In the genomic region with DNA sequence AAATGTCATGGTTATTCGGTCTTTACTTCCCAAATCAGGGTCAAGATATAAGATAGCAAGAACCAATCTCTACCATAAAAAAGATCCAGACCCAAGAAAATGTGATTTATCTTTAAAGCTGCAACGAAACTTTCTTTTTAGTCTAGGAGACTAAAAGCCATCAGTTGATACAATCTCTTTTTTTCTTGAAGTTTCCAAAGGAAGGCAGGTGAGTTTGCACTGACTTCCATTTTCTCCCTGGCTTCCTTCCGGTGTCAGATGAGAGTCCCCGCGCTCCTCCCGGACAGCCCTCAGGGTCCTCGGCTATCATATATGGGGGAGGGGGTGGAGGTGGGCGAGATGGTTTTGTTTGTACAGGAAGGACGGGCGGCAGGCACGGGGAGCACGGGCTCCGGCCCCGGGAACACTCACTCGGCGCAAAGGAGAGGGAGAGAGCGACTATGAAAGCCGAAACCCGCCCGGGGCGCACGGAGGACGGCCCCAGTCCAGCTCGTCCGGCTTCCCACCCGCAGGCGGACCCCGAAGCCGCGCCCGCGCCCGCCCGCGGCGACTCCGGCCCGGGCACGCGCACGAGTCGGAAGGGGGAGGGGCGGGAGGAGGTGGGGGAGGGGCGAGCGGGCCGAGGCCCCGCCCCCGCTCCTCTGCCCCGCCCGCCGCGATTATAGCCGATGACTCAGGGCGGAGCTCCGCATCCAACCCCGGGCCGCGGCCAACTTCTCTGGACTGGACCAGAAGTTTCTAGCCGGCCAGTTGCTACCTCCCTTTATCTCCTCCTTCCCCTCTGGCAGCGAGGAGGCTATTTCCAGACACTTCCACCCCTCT, we compare ENCODE assay signal across 8 cellular contexts. TPM values are rescaled to one million over a fixed set of nuclear protein-coding genes. Genes with fewer than 3 reads are reported as not detected.
DNase-seq lines count a peak whose midpoint lies in the region; ATAC-seq and TF ChIP-seq lines count a peak whose summit lies in the region.

BAG3 (plus strand) TSS at position 689 of the 822 bp plus-strand sequence. CDS start 296 bp downstream, outside the sequence.

- no peaks in the 10 kb centered on the region for H3K9me3 Mint-ChIP-seq in progenitor cell of endocrine pancreas (ENCODE audit: low read depth)

- peak within 1 kb of the TSS; percentile 95 for H3K4me3 Mint-ChIP-seq in progenitor cell of endocrine pancreas (ENCODE audit: low read depth)

- peaks cover 26% of the 10 kb centered on the region for H3K4me1 Mint-ChIP-seq in progenitor cell of endocrine pancreas (ENCODE audit: low read depth)

- H3K9me3 ChIP-seq in left ventricle myocardium inferior (replicated peaks) = no peaks in the 10 kb centered on the region
- no peaks in the 10 kb centered on the region for H3K9me3 ChIP-seq in upper lobe of right lung

- H3K36me3 Mint-ChIP-seq in progenitor cell of endocrine pancreas (ENCODE audit: insufficient read depth) = peaks cover 3% of the 10 kb centered on the region

- ATAC-seq in upper lobe of right lung = peak; percentile 96

- DNase-seq in G401 (ENCODE audit: low spot score) (peak; percentile 88), GOT3 (lab: John Stamatoyannopoulos, UW) (peak; percentile 50), M059J (ENCODE audit: low read depth) (peak; percentile 91), T-helper 2 cell (peak; percentile 53 to 79 (median 65)), amygdala (lab: John Stamatoyannopoulos, UW) (peak in 55 of 56 donors; percentile 27 to 97 (median 75)), left ventricle myocardium inferior (peak; percentile 94), progenitor cell of endocrine pancreas (ENCODE audit: low spot score, unreplicated experiment) (peak; percentile 85), upper lobe of right lung (peak; percentile 96)

- TF ChIP-seq CTCF in left ventricle myocardium inferior (IDR thresholded peaks at IDR 0.05; ENCODE audit: borderline replicate concordance) (no peak), progenitor cell of endocrine pancreas (IDR thresholded peaks at IDR 0.05; ENCODE audit: unreplicated experiment) (no peak), upper lobe of right lung (IDR thresholded peaks at IDR 0.05) (no peak)

- peak within 1 kb of the TSS; percentile 82 for H3K4me3 ChIP-seq in left ventricle myocardium inferior
- H3K4me3 ChIP-seq in upper lobe of right lung = peak within 1 kb of the TSS; percentile 81

- intact Hi-C loops in left ventricle myocardium inferior (cut with micrococcal nuclease) (no loop called here), upper lobe of right lung (cut with DNase I) (no loop called here)

- H3K36me3 ChIP-seq in left ventricle myocardium inferior (no peaks in the 10 kb centered on the region), upper lobe of right lung (no peaks in the 10 kb centered on the region)

- H3K27me3 ChIP-seq in left ventricle myocardium inferior (ENCODE audit: low read depth) = no peaks in the 10 kb centered on the region
- H3K27me3 ChIP-seq in upper lobe of right lung = no peaks in the 10 kb centered on the region

- H3K27me3 Mint-ChIP-seq in progenitor cell of endocrine pancreas = no peaks in the 10 kb centered on the region

- H3K27ac ChIP-seq in left ventricle myocardium inferior (replicated peaks) (peak within 1 kb of the TSS; percentile 94), upper lobe of right lung (peak within 1 kb of the TSS; percentile 94)

- peaks cover 45% of the 10 kb centered on the region for H3K4me1 ChIP-seq in left ventricle myocardium inferior
- H3K4me1 ChIP-seq in upper lobe of right lung = peaks cover 30% of the 10 kb centered on the region

- H3K27ac Mint-ChIP-seq in progenitor cell of endocrine pancreas = peak within 1 kb of the TSS; percentile 99

- in situ Hi-C loops in G401 (cut with HindIII; ENCODE audit: low sequenced_read_pairs) = no loop called here

RNA-seq across cellular contexts. Expression of gene BAG3, which starts in this region (rescaled TPM):
- 8.5 and 14.6 TPM in 2 replicates for total RNA-seq in G401 (2014; rRNA removed; shearing (Covaris generic))
- total RNA-seq in M059J (2014; rRNA removed; shearing (Covaris generic)) = 15.1 and 28.6 TPM in 2 replicates
- total RNA-seq in left ventricle myocardium inferior = 164 TPM
- total RNA-seq in progenitor cell of endocrine pancreas = 18.0 and 19.2 TPM in 2 replicates
- total RNA-seq in upper lobe of right lung = 41.5 TPM

Comparison
In these comparisons a context has a peak if more than half of its experiments do, and no peak if none do; other contexts are left out.
1. Peak in every context shown above with its lines: DNase-seq, ATAC-seq, H3K4me3 ChIP-seq and H3K27ac ChIP-seq.